8 cellular contexts compared by ENCODE assay signal in the genomic region with DNA sequence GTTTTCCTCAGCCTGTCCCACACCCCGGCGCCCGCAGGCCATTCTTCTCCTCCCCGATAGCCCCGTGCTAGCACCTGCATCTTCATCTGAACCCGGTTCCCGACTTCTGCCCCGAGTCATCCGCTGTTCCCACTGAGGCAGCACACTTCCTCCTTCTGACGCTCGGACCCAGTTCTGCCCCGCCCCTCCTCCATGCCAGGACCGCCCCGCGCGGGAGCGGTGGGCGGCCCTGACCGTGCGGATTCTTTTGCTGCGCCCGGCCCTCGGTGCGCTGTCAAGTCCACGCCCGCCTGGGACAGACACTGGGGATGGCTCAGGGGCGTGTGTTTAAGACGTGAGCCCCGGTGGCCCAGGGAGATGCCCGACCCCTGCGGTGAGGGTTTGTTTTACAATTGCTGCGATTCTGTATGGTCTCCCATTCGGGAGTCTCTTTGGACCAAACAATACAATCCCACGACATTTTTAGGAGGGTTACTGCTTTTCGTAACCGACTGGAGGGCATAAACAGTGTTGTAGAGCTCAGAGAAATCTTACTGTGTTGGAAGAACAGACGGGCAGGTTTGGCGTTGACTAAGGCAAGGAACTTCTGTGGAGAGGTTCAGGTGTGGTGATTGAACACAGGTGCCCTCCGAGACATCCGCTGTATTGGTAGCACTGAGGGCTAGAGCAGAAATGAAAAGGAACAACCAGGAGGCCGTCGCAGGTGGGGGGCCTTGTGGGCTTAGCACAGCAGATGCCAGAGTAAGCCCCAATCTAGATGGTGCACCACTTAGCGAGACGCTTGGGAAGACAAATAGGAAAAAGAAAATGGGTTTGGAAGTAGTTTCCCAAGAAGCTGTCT. TPM values are rescaled to one million over a fixed set of nuclear protein-coding genes. Genes with fewer than 3 reads are reported as not detected.
DNase-seq lines count a peak whose midpoint lies in the region; ATAC-seq and TF ChIP-seq lines count a peak whose summit lies in the region.

No MANE protein-coding gene starts in this region.

- H3K27me3 Mint-ChIP-seq in chondrocyte (ENCODE audit: low read depth) = no peaks in the 10 kb centered on the region

- no peaks in the 10 kb centered on the region for H3K9me3 Mint-ChIP-seq in chondrocyte (ENCODE audit: low read depth)

- TF ChIP-seq CTCF in AG04449 (IDR thresholded peaks at IDR 0.05; ENCODE audit: insufficient read depth, low read length, missing control alignments) (no peak), chondrocyte (IDR thresholded peaks at IDR 0.05) (peak; percentile 20)

- POLR2A ChIA-PET in AG04449 (lab: Yijun Ruan, JAX) = interaction anchor here (1.4 kb wide), 1 partner anchor 17 kb away, joined by 4 read pairs; no protein-coding TSS in a partner anchor

- no peaks in the 10 kb centered on the region for H3K27me3 ChIP-seq in layer of hippocampus (ENCODE audit: control insufficient read depth, insufficient read depth, low read length)

- H3K27ac Mint-ChIP-seq in chondrocyte (ENCODE audit: unreplicated experiment) = peak overlapping the region; percentile 99

- peak overlapping the region; percentile 100 for H3K4me3 Mint-ChIP-seq in chondrocyte (ENCODE audit: unreplicated experiment)

- DNase-seq in AG04449 (ENCODE audit: low read depth, low spot score) (no peak), NCI-H2171 treated with DMSO at 0.1 percent for 48 hours (lab: John Stamatoyannopoulos, UW) (peak; percentile 66), chondrocyte (ENCODE audit: low spot score) (peak; percentile 94)
- DNase-seq in activated CD4-positive, alpha-beta T cell treated with anti-CD3 and anti-CD28 coated beads for 1 hour = peak; percentile 38
- DNase-seq in stimulated activated CD4-positive, alpha-beta T cell treated with anti-CD3 and anti-CD28 coated beads, Interleukin-1b, Interleukin-23, amount 100 ng/mL, for 24 hours (ENCODE audit: low read depth in 4 of 4, low spot score in 1 of 4) = peak; percentile 37 to 79 (median 50)

- peaks cover 4% of the 10 kb centered on the region for H3K36me3 Mint-ChIP-seq in chondrocyte (ENCODE audit: low read depth)

- peaks cover 40% of the 10 kb centered on the region for H3K4me1 Mint-ChIP-seq in chondrocyte (ENCODE audit: low read depth)

- ATAC-seq in GM18520 (IDR thresholded peaks at IDR 0.05; ENCODE audit: unreplicated experiment) (peak; percentile 49), HG03045 (IDR thresholded peaks at IDR 0.05; ENCODE audit: unreplicated experiment) (peak; percentile 59)

- peak overlapping the region; percentile 90 for H3K27ac ChIP-seq in layer of hippocampus (ENCODE audit: low read depth, low read length)

- H3K4me3 ChIP-seq in AG04449 (ENCODE audit: low read depth, low read length) = peak overlapping the region; percentile 99

- CTCF ChIA-PET in AG04449 (lab: Yijun Ruan, JAX) = interaction anchor here (1.1 kb wide), 1 partner anchor 10 kb away, joined by 3 read pairs; no protein-coding TSS in a partner anchor

RNA-seq across cellular contexts. Expression of a gene that starts 0.7 kb away (rescaled TPM):
- total RNA-seq in chondrocyte = 43.5 to 49.5 TPM (median 47.8 TPM) in 3 replicates
